26 cellular contexts compared by ENCODE assay signal in the genomic region with DNA sequence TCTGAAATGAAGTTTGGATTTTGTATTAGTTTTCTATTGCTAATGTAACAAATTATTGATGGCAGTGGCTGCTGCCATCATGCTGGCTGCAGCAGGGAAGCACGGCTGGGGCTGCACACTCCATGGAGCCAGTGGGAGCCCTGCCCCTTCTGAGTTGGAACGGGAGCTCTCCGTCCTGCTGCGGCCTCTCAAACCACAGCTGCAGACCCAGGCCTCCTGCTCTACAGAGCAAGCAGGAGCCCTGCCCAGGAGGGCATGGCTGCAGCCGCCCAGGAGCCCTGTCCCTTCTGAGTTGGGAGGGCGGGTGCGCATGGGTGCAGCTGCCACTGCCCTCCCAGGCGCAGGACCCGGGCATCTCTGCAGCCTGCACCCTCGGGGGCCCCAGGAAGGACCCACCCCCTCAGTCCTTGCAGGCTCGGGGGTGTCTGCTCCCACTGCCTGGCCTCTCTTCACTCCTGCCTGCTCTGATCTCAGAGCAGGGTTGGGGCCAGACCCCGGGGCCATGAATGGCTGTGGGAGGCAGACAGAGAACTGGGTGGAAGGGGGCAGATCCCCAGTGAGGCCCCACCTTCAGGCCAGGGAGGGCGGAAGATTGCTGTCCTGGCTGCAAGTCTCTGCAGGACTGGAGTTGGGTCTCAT. TPM values are rescaled to one million over a fixed set of nuclear protein-coding genes. Genes with fewer than 3 reads are reported as not detected.
DNase-seq lines count a peak whose midpoint lies in the region; ATAC-seq, FAIRE-seq and TF ChIP-seq lines count a peak whose summit lies in the region.
"Had no signal": no experiment of that assay in that cellular context is flagged by ENCODE, and none has a peak within 500 bp of the region (broad histone marks: within the 10 kb centered on the region; RNA-seq: fewer than 3 reads in every experiment).

No MANE protein-coding gene starts in this region.

- ATAC-seq in natural killer cell treated with Interleukin-12 subunit alpha and Interleukin-12 subunit beta and Interleukin-15 and Interleukin-18, amount 100 ng/mL, for 72 hours, result peak; percentile 11 to 13
- no peak for ATAC-seq in natural killer cell
- peak; percentile 14 for ATAC-seq in stimulated activated naive CD8-positive, alpha-beta T cell treated with anti-CD3 and anti-CD28 coated beads, Interleukin-15, Interleukin-2, amounts not matched to agents 100 U/mL and 50 U/mL, for 24 hours
- ATAC-seq in aorta (ENCODE audit: low FRiP score), result peak; percentile 19
- ATAC-seq in GM21529 (IDR thresholded peaks at IDR 0.05; ENCODE audit: unreplicated experiment), result no peak
- ATAC-seq: A549, GM12878 had no signal

- no peak overlapping the region for H3K4me3 Mint-ChIP-seq in natural killer cell treated with Interleukin-12 subunit alpha and Interleukin-12 subunit beta and Interleukin-15 and Interleukin-18, amount 100 ng/mL, for 72 hours
- H3K4me3 Mint-ChIP-seq in natural killer cell, result no peak overlapping the region
- H3K4me3 Mint-ChIP-seq: CD14-positive monocyte; CD4-positive, alpha-beta T cell; CD8-positive, alpha-beta memory T cell had no signal

- no peaks in the 10 kb centered on the region for H3K27me3 ChIP-seq in aorta (ENCODE audit: control insufficient read depth in 1 of 2, insufficient read depth in 2 of 2, low read length in 1 of 2)
- H3K27me3 ChIP-seq in tibial nerve, result no peaks in the 10 kb centered on the region
- H3K27me3 ChIP-seq: BE2C; BLaER1 treated with 17β-estradiol and CSF1 and Interleukin-3, amounts not matched to agents 10 nM and 100 nM had no signal

- TF ChIP-seq CTCF in natural killer cell (IDR thresholded peaks at IDR 0.05) (no peak), tibial nerve (IDR thresholded peaks at IDR 0.05) (no peak)

- no peak for TF ChIP-seq POLR2A in tibial nerve (IDR thresholded peaks at IDR 0.05)

- TF ChIP-seq EP300 in tibial nerve (IDR thresholded peaks at IDR 0.05), result no peak

- WGBS in aorta, 2 donors, result 84% methylated on average over 13 of the region's 13 CpGs
- 74 to 78% methylated on average over 6 to 9 of the region's 13 CpGs for WGBS in tibial nerve, 2 donors

- peaks cover 11 to 20% of the 10 kb centered on the region in 2 donors for H3K27me3 Mint-ChIP-seq in natural killer cell treated with Interleukin-12 subunit alpha and Interleukin-12 subunit beta and Interleukin-15 and Interleukin-18, amount 100 ng/mL, for 72 hours
- peaks cover 7 to 14% of the 10 kb centered on the region in 2 donors for H3K27me3 Mint-ChIP-seq in natural killer cell (ENCODE audit: low read depth in 2 of 2)

- H3K4me3 ChIP-seq in aorta (ENCODE audit: low read length in 2 of 2) (no peak overlapping the region), tibial nerve (no peak overlapping the region)
- H3K4me3 ChIP-seq: A549; BLaER1 treated with 17β-estradiol and CSF1 and Interleukin-3, amounts not matched to agents 10 nM and 100 nM; GM12878 had no signal

- no peak for DNase-seq in natural killer cell treated with Interleukin-12 subunit alpha and Interleukin-12 subunit beta and Interleukin-15 and Interleukin-18, amount 100 ng/mL, for 72 hours (ENCODE audit: low spot score)
- DNase-seq in natural killer cell (no peak), posterior vena cava (ENCODE audit: low spot score) (peak; percentile 73), aorta (no peak), urothelium cell line (ENCODE audit: low spot score) (no peak), tibial nerve (ENCODE audit: low spot score in 2 of 2) (no peak)
- no peak for DNase-seq in stimulated activated naive CD8-positive, alpha-beta T cell treated with anti-CD3 and anti-CD28 coated beads, Interleukin-15, Interleukin-2, amounts not matched to agents 100 U/mL and 50 U/mL, for 24 hours
- DNase-seq: 8988T; ACHN; AML-193; BE2C; CD4-positive, alpha-beta T cell; CD8-positive, alpha-beta memory T cell; DMS 273 treated with DMSO at 0.1 percent for 48 hours; DMS79; EL; GDM1; GOT3; HCEC 1CT had no signal

- H3K9me3 ChIP-seq in aorta (ENCODE audit: control insufficient read depth, low read length), result no peaks in the 10 kb centered on the region
- H3K9me3 ChIP-seq in tibial nerve, result peaks cover 0 to under 1% (median 0%) of the 10 kb centered on the region in 4 donors
- H3K9me3 ChIP-seq: BE2C had no signal

- H3K36me3 Mint-ChIP-seq in natural killer cell treated with Interleukin-12 subunit alpha and Interleukin-12 subunit beta and Interleukin-15 and Interleukin-18, amount 100 ng/mL, for 72 hours, result peaks cover 7% of the 10 kb centered on the region
- peaks cover 8% of the 10 kb centered on the region for H3K36me3 Mint-ChIP-seq in natural killer cell
- H3K36me3 Mint-ChIP-seq: CD14-positive monocyte had no signal

- H3K27ac ChIP-seq in aorta (ENCODE audit: low read depth in 1 of 2, low read length in 2 of 2) (no peak overlapping the region), tibial nerve (no peak overlapping the region)
- H3K27ac ChIP-seq: A549; BLaER1 treated with 17β-estradiol and CSF1 and Interleukin-3, amounts not matched to agents 10 nM and 100 nM had no signal

- H3K9me3 Mint-ChIP-seq in natural killer cell treated with Interleukin-12 subunit alpha and Interleukin-12 subunit beta and Interleukin-15 and Interleukin-18, amount 100 ng/mL, for 72 hours, result peaks cover 2% of the 10 kb centered on the region
- H3K9me3 Mint-ChIP-seq in natural killer cell, result peaks cover 0 to 1% of the 10 kb centered on the region in 2 donors

- H3K36me3 ChIP-seq in aorta (ENCODE audit: control insufficient read depth in 1 of 2, insufficient read depth in 2 of 2, low read length in 1 of 2) (no peaks in the 10 kb centered on the region), tibial nerve (no peaks in the 10 kb centered on the region)
- H3K36me3 ChIP-seq: BE2C; BLaER1 treated with 17β-estradiol and CSF1 and Interleukin-3, amounts not matched to agents 10 nM and 100 nM had no signal

- intact Hi-C loops in natural killer cell (cut with micrococcal nuclease) (no loop called here), posterior vena cava (cut with DNase I) (no loop called here), aorta (cut with DNase I) (no loop called here)

- H3K4me1 Mint-ChIP-seq in natural killer cell treated with Interleukin-12 subunit alpha and Interleukin-12 subunit beta and Interleukin-15 and Interleukin-18, amount 100 ng/mL, for 72 hours (ENCODE audit: low read depth in 2 of 2), result no peaks in the 10 kb centered on the region
- H3K4me1 Mint-ChIP-seq in natural killer cell, result no peaks in the 10 kb centered on the region
- H3K4me1 Mint-ChIP-seq: CD8-positive, alpha-beta memory T cell had no signal

- H3K4me1 ChIP-seq in aorta (ENCODE audit: control insufficient read depth in 1 of 2, insufficient read depth in 2 of 2, low read length in 2 of 2) (no peaks in the 10 kb centered on the region), tibial nerve (peaks cover 0 to 7% (median 0%) of the 10 kb centered on the region in 4 donors)
- H3K4me1 ChIP-seq: A549, BE2C had no signal

- no peak for FAIRE-seq in urothelium cell line (lab: Jason Lieb, UNC)
- FAIRE-seq: A549, D721Med, GM12878, H54 had no signal

- no peak overlapping the region for H3K27ac Mint-ChIP-seq in natural killer cell treated with Interleukin-12 subunit alpha and Interleukin-12 subunit beta and Interleukin-15 and Interleukin-18, amount 100 ng/mL, for 72 hours
- H3K27ac Mint-ChIP-seq in natural killer cell, result no peak overlapping the region
- H3K27ac Mint-ChIP-seq: CD14-positive monocyte; CD4-positive, alpha-beta T cell; CD8-positive, alpha-beta memory T cell had no signal

RNA-seq across cellular contexts. Expression of gene ESD, which starts 21.0 kb away (rescaled TPM):
- 10 to 100 TPM; 38.7 to 40.4 TPM for total RNA-seq in natural killer cell treated with Interleukin-12 subunit alpha and Interleukin-12 subunit beta and Interleukin-15 and Interleukin-18, amount 100 ng/mL, for 72 hours
- total RNA-seq in natural killer cell (10 to 100 TPM; 12.9 to 18.5 (median 14.3) TPM), posterior vena cava (100 to 1,000 TPM; 130 to 141 TPM), aorta (100 to 1,000 TPM; 113 to 127 TPM), tibial nerve (100 to 1,000 TPM in 2 of 4 donors, 10 to 100 TPM in 2; 87.5 to 132 (median 99.7) TPM)
- 100 to 1,000 TPM; 167 to 223 TPM for polyA plus RNA-seq in aorta

Comparison
In these comparisons a context has a peak if more than half of its experiments do, and no peak if none do; other contexts are left out.
1. ATAC-seq: peak in natural killer cell treated with Interleukin-12 subunit alpha and Interleukin-12 subunit beta and Interleukin-15 and Interleukin-18, amount 100 ng/mL, for 72 hours (2 of 2), stimulated activated naive CD8-positive, alpha-beta T cell treated with anti-CD3 and anti-CD28 coated beads, Interleukin-15, Interleukin-2, amounts not matched to agents 100 U/mL and 50 U/mL, for 24 hours (single experiment) and aorta (single experiment); none in natural killer cell (0 of 3) and GM21529 (single experiment).